Comparison of ENCODE assay signal across 1 cellular context in the genomic region with DNA sequence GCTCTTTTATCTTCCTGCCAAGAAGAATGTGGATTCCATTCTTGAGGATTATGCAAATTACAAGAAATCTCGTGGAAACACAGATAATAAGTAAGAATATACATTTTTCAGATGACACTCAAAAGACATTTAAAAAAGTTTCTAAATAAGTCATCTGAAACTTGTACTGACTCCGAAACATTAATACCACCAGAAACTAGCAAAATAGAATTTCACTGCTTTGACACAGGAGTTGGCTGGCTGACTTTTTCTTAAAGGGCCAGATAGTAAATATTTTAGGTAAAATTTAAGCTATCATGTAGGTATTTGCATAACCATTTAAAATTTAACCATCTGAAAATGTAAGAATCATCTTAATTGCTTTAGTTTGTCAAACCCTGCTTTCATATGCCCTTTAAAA.
TF ChIP-seq lines count a peak whose summit lies in the region.

No MANE protein-coding gene starts in this region.

TF ChIP-seq in SK-N-SH treated with all-trans-retinoic acid at 6 μM for 48 hours, 23 proteins besides CTCF, POLR2A, EP300 and RAD21 (continued from another document):
- TF ChIP-seq, protein P1, sequence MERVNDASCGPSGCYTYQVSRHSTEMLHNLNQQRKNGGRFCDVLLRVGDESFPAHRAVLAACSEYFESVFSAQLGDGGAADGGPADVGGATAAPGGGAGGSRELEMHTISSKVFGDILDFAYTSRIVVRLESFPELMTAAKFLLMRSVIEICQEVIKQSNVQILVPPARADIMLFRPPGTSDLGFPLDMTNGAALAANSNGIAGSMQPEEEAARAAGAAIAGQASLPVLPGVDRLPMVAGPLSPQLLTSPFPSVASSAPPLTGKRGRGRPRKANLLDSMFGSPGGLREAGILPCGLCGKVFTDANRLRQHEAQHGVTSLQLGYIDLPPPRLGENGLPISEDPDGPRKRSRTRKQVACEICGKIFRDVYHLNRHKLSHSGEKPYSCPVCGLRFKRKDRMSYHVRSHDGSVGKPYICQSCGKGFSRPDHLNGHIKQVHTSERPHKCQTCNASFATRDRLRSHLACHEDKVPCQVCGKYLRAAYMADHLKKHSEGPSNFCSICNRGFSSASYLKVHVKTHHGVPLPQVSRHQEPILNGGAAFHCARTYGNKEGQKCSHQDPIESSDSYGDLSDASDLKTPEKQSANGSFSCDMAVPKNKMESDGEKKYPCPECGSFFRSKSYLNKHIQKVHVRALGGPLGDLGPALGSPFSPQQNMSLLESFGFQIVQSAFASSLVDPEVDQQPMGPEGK (CRISPR knock-in tag; IDR thresholded peaks at IDR 0.05; ENCODE audit: borderline replicate concordance): no peak
- no peak for TF ChIP-seq ARNTL (CRISPR knock-in tag; IDR thresholded peaks at IDR 0.05; ENCODE audit: borderline replicate concordance, low read depth)
- no peak for TF ChIP-seq CSDC2 (CRISPR knock-in tag; IDR thresholded peaks at IDR 0.05)
- TF ChIP-seq ZFP3 (CRISPR knock-in tag; IDR thresholded peaks at IDR 0.05): no peak
- no peak for TF ChIP-seq ZNF70 (CRISPR knock-in tag; IDR thresholded peaks at IDR 0.05)
